In genomic region chr2:62992561-62992960, GRCh38 we compare ENCODE assay signal across 21 cellular contexts. TPM values are rescaled to one million over a fixed set of nuclear protein-coding genes. Genes with fewer than 3 reads are reported as not detected.
DNase-seq lines count a peak whose midpoint lies in the region; ATAC-seq and TF ChIP-seq lines count a peak whose summit lies in the region.
"Had no signal": no experiment of that assay in that cellular context is flagged by ENCODE, and none has a peak within 500 bp of the region (broad histone marks: within the 10 kb centered on the region; RNA-seq: fewer than 3 reads in every experiment).

No MANE protein-coding gene starts in this region.

- H3K4me1 ChIP-seq in cardiac muscle cell (ENCODE audit: low read depth) = peaks cover 15% of the 10 kb centered on the region
- peaks cover 8% of the 10 kb centered on the region for H3K4me1 ChIP-seq in endodermal cell (ENCODE audit: control insufficient read depth, insufficient read depth, low read length)
- peaks cover 61% of the 10 kb centered on the region for H3K4me1 ChIP-seq in neural progenitor cell
- peaks cover 48% of the 10 kb centered on the region for H3K4me1 ChIP-seq in smooth muscle cell (ENCODE audit: low read depth)
- peaks cover 0 to 11% (median 4%) of the 10 kb centered on the region in 4 donors for H3K4me1 ChIP-seq in tibial artery
- H3K4me1 ChIP-seq: A549 had no signal

- peaks cover 3% of the 10 kb centered on the region for H3K9me3 ChIP-seq in cardiac muscle cell (ENCODE audit: low read depth)
- H3K9me3 ChIP-seq in endodermal cell (ENCODE audit: control insufficient read depth, low read length) = no peaks in the 10 kb centered on the region
- no peaks in the 10 kb centered on the region for H3K9me3 ChIP-seq in neural progenitor cell (ENCODE audit: low read depth)
- no peaks in the 10 kb centered on the region for H3K9me3 ChIP-seq in smooth muscle cell (replicated peaks; ENCODE audit: low read depth)
- H3K9me3 ChIP-seq in tibial artery = no peaks in the 10 kb centered on the region
- H3K9me3 ChIP-seq: A549 had no signal

- H3K9ac ChIP-seq in endodermal cell (ENCODE audit: extremely low read depth, low read length, poor library complexity, severe bottlenecking) (no peak overlapping the region), neural progenitor cell (no peak overlapping the region), smooth muscle cell (ENCODE audit: low read depth) (no peak overlapping the region)

- H3K4me1 Mint-ChIP-seq in endodermal cell (peaks cover 11% of the 10 kb centered on the region), neural progenitor cell (peaks cover 76% of the 10 kb centered on the region)

- H4K20me1 ChIP-seq in neural progenitor cell (ENCODE audit: low read depth) (peaks cover 3% of the 10 kb centered on the region), smooth muscle cell (ENCODE audit: low read depth) (peaks cover 9% of the 10 kb centered on the region)

- H3K79me2 ChIP-seq in neural progenitor cell (ENCODE audit: low read depth) = no peaks in the 10 kb centered on the region
- no peaks in the 10 kb centered on the region for H3K79me2 ChIP-seq in smooth muscle cell (ENCODE audit: low read depth)

- DNase-seq in cardiac muscle cell (ENCODE audit: low read depth in 1 of 2, low spot score in 1 of 2) (no peak), left cardiac atrium (no peak), endodermal cell (no peak), neural progenitor cell (ENCODE audit: low spot score) (peak; percentile 67), smooth muscle cell (lab: John Stamatoyannopoulos, UW; ENCODE audit: unreplicated experiment) (no peak), tibial artery (no peak), NCI-H2196 treated with DMSO at 0.1 percent for 48 hours (lab: John Stamatoyannopoulos, UW; ENCODE audit: unreplicated experiment) (no peak), SK-N-DZ (ENCODE audit: low spot score) (no peak)
- DNase-seq: AML-193; CD4-positive, alpha-beta T cell; DMS153; DMS79; GDM1; GOT3; H7; HFFc6 had no signal

- H3K36me3 Mint-ChIP-seq in endodermal cell (ENCODE audit: low read depth) = no peaks in the 10 kb centered on the region
- peaks cover 9% of the 10 kb centered on the region for H3K36me3 Mint-ChIP-seq in neural progenitor cell

- TF ChIP-seq CTCF in cardiac muscle cell (IDR thresholded peaks at IDR 0.05; ENCODE audit: low read depth, low read length) (no peak), endodermal cell (conservative IDR thresholded peaks at IDR 0.05) (no peak), neural progenitor cell (IDR thresholded peaks at IDR 0.05) (no peak), smooth muscle cell (IDR thresholded peaks at IDR 0.05; ENCODE audit: borderline replicate concordance, insufficient read depth, poor library complexity, severe bottlenecking) (no peak), tibial artery (IDR thresholded peaks at IDR 0.05) (no peak)

- H3K27me3 Mint-ChIP-seq in endodermal cell (ENCODE audit: insufficient read depth) (no peaks in the 10 kb centered on the region), neural progenitor cell (ENCODE audit: insufficient read depth, low read depth) (no peaks in the 10 kb centered on the region)
- H3K27me3 Mint-ChIP-seq: CD4-positive, alpha-beta T cell had no signal

- H3K9me3 Mint-ChIP-seq in endodermal cell (no peaks in the 10 kb centered on the region), neural progenitor cell (no peaks in the 10 kb centered on the region)
- H3K9me3 Mint-ChIP-seq: CD4-positive, alpha-beta T cell; HFFc6 had no signal

- 94 to 100% methylated on average over 1 of the region's 2 CpGs for WGBS in endodermal cell (ENCODE audit: insufficient coverage in 1 of 2, insufficient read length in 1 of 2), 2 experiments
- 63% methylated on average over 2 of the region's 2 CpGs for WGBS in smooth muscle cell (ENCODE audit: low lambda C conversion rate)

- no peak overlapping the region for H3K4me3 ChIP-seq in cardiac muscle cell
- no peak overlapping the region for H3K4me3 ChIP-seq in endodermal cell (ENCODE audit: low read length)
- H3K4me3 ChIP-seq in neural progenitor cell = peak overlapping the region; percentile 19
- H3K4me3 ChIP-seq in smooth muscle cell = no peak overlapping the region
- no peak overlapping the region for H3K4me3 ChIP-seq in tibial artery
- H3K4me3 ChIP-seq: A549 had no signal

- H3K36me3 ChIP-seq in cardiac muscle cell (peaks cover 4% of the 10 kb centered on the region), endodermal cell (ENCODE audit: control insufficient read depth, insufficient read depth, low read length) (no peaks in the 10 kb centered on the region), neural progenitor cell (peaks cover 4% of the 10 kb centered on the region), smooth muscle cell (ENCODE audit: low read depth) (no peaks in the 10 kb centered on the region), tibial artery (peaks cover 6 to 25% (median 9%) of the 10 kb centered on the region in 3 donors)

- H3K27ac ChIP-seq in cardiac muscle cell = peak overlapping the region; percentile 3
- H3K27ac ChIP-seq in endodermal cell (ENCODE audit: low read depth, low read length) = peak overlapping the region; percentile 42
- peak overlapping the region; percentile 85 for H3K27ac ChIP-seq in neural progenitor cell
- peak overlapping the region; percentile 45 for H3K27ac ChIP-seq in smooth muscle cell (ENCODE audit: low read depth)
- H3K27ac ChIP-seq in tibial artery = no peak overlapping the region
- H3K27ac ChIP-seq: 22Rv1, A549, C4-2B had no signal

- no peak overlapping the region for H3K4me3 Mint-ChIP-seq in endodermal cell
- peak overlapping the region; percentile 62 for H3K4me3 Mint-ChIP-seq in neural progenitor cell
- H3K4me3 Mint-ChIP-seq: CD4-positive, alpha-beta T cell; HFFc6 had no signal

- peak overlapping the region; percentile 71 for H3K4me2 ChIP-seq in neural progenitor cell
- H3K4me2 ChIP-seq in smooth muscle cell = peak overlapping the region; percentile 69
- H3K4me2 ChIP-seq: A549 had no signal

- peaks cover 39% of the 10 kb centered on the region for H3F3A ChIP-seq in neural progenitor cell (ENCODE audit: low read depth)
- no peaks in the 10 kb centered on the region for H3F3A ChIP-seq in smooth muscle cell (ENCODE audit: low read depth)

- H3K27ac Mint-ChIP-seq in endodermal cell = no peak overlapping the region
- H3K27ac Mint-ChIP-seq in neural progenitor cell = peak overlapping the region; percentile 93
- H3K27ac Mint-ChIP-seq: CD4-positive, alpha-beta T cell; HFFc6 had no signal

- H3K27me3 ChIP-seq in cardiac muscle cell (no peaks in the 10 kb centered on the region), endodermal cell (ENCODE audit: control insufficient read depth, insufficient read depth, low read length, poor library complexity, severe bottlenecking) (no peaks in the 10 kb centered on the region), neural progenitor cell (no peaks in the 10 kb centered on the region), smooth muscle cell (ENCODE audit: low read depth) (no peaks in the 10 kb centered on the region), tibial artery (no peaks in the 10 kb centered on the region)

- H2AFZ ChIP-seq in neural progenitor cell (replicated peaks) (no peak overlapping the region), smooth muscle cell (ENCODE audit: low read depth) (no peak overlapping the region)

- intact Hi-C loops in left cardiac atrium (cut with DNase I) = no loop called here
- intact Hi-C loops in tibial artery (cut with DNase I; ENCODE audit: low total_unique reads) = no loop called here

- no peak for ATAC-seq in left cardiac atrium
- ATAC-seq: A549, HCT116 had no signal

RNA-seq across cellular contexts. Expression of gene OTX1, which starts 58.1 kb away (rescaled TPM):
- total RNA-seq in cardiac muscle cell = 0.14 and 0.66 TPM in 2 replicates
- polyA plus RNA-seq in cardiac muscle cell = 0.36 TPM in 1 of 2 replicates, not detected in the other
- total RNA-seq in left cardiac atrium = not detected
- 10 to 100 TPM; 11.7 to 19.0 TPM for total RNA-seq in endodermal cell
- polyA plus RNA-seq in endodermal cell (2013, experiment 1 of 2) = 4.2 TPM
- polyA plus RNA-seq in endodermal cell (2013, experiment 2 of 2) = 3.3 TPM
- total RNA-seq in neural progenitor cell (ENCODE audit: low replicate concordance) = 7.9 and 23.3 TPM in 2 replicates
- total RNA-seq in smooth muscle cell = not detected in 2 replicates
- 0.35 TPM in 1 of 2 replicates, not detected in the other for polyA plus RNA-seq in smooth muscle cell
- polyA plus RNA-seq in SK-N-DZ (2014; cell fraction: cytosol; rRNA removed) = 0.07 TPM in 1 of 2 replicates, not detected in the other
- polyA plus RNA-seq in SK-N-DZ (2014; cell fraction: nucleus; rRNA removed) = 0.82 and 1.5 TPM in 2 replicates
- total RNA-seq: CD4-positive, alpha-beta T cell had no signal
- polyA plus RNA-seq: BJ had no signal

Comparison
In these comparisons a context has a peak if more than half of its experiments do, and no peak if none do; other contexts are left out.
1. H3K27ac ChIP-seq: peak in cardiac muscle cell (single experiment), endodermal cell (single experiment), neural progenitor cell (single experiment) and smooth muscle cell (single experiment); none in tibial artery (0 of 2).